In the genomic region with DNA sequence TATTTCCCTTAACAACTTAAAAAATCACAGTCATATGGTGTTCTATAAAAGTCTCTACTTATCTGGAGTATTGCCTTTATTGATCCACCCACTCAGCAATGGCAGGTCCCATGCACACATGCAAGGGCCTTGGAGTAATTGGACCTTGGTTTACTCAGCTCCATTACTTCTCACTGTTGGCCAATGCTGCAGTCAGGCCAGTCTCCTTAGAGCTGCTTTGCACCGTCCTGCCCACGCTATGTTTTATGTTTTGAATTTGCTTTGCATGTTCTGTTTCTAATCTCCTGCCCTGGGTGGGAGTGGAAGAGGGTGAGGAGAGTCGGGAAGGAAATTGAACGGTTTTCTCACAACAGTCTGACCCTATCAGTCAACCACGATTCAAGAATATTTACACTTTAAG, we compare ENCODE assay signal across 27 cellular contexts. TPM values are rescaled to one million over a fixed set of nuclear protein-coding genes. Genes with fewer than 3 reads are reported as not detected.
"Had no signal": no experiment of that assay in that cellular context is flagged by ENCODE, and none has a peak within 500 bp of the region (broad histone marks: within the 10 kb centered on the region; RNA-seq: fewer than 3 reads in every experiment).

No MANE protein-coding gene starts in this region.

- H3K27me3 Mint-ChIP-seq: activated CD4-positive, alpha-beta memory T cell treated with anti-CD3 and anti-CD28 coated beads, Interleukin-2, amount 10 ng/mL, durations not matched to agents 7 days and 5 days; activated CD4-positive, alpha-beta T cell treated with anti-CD3 and anti-CD28 coated beads, Interleukin-2, amount 10 ng/mL, durations not matched to agents 7 days and 5 days; activated naive CD4-positive, alpha-beta T cell treated with anti-CD3 and anti-CD28 coated beads, Interleukin-2, amount 10 ng/mL, durations not matched to agents 7 days and 5 days had no signal

- H3K27me3 ChIP-seq: brain microvascular endothelial cell, cardiac muscle cell, Peyer's patch had no signal

- H3K4me1 ChIP-seq: Peyer's patch, SJCRH30 had no signal

- H3K27ac ChIP-seq: brain microvascular endothelial cell, cardiac muscle cell, Peyer's patch, RWPE1, SJCRH30 had no signal

- H3K4me1 Mint-ChIP-seq: activated CD4-positive, alpha-beta memory T cell treated with anti-CD3 and anti-CD28 coated beads, Interleukin-2, amount 10 ng/mL, durations not matched to agents 7 days and 5 days; activated CD4-positive, alpha-beta T cell treated with anti-CD3 and anti-CD28 coated beads, Interleukin-2, amount 10 ng/mL, durations not matched to agents 7 days and 5 days; activated naive CD4-positive, alpha-beta T cell treated with anti-CD3 and anti-CD28 coated beads, Interleukin-2, amount 10 ng/mL, durations not matched to agents 7 days and 5 days; activated naive CD8-positive, alpha-beta T cell treated with anti-CD3 and anti-CD28 coated beads for 36 hours had no signal

- H3K36me3 ChIP-seq: brain microvascular endothelial cell, cardiac muscle cell, Peyer's patch, SJCRH30 had no signal

- H3K4me3 ChIP-seq: cardiac muscle cell, Peyer's patch, SJCRH30 had no signal

- H3K4me3 Mint-ChIP-seq: activated CD4-positive, alpha-beta memory T cell treated with anti-CD3 and anti-CD28 coated beads, Interleukin-2, amount 10 ng/mL, durations not matched to agents 7 days and 5 days; activated CD4-positive, alpha-beta T cell treated with anti-CD3 and anti-CD28 coated beads, Interleukin-2, amount 10 ng/mL, durations not matched to agents 7 days and 5 days; activated naive CD4-positive, alpha-beta T cell treated with anti-CD3 and anti-CD28 coated beads, Interleukin-2, amount 10 ng/mL, durations not matched to agents 7 days and 5 days; activated naive CD8-positive, alpha-beta T cell treated with anti-CD3 and anti-CD28 coated beads for 36 hours; activated T-cell treated with anti-CD3 and anti-CD28 coated beads, Interleukin-2, amount 50 U/mL, for 72 hours; T-helper 2 cell treated with Interferon-gamma antibody and Interleukin-4, amounts not matched to agents 5 μg/mL and 100 μg/mL, for 36 hours had no signal

- H3K27ac Mint-ChIP-seq: activated CD4-positive, alpha-beta memory T cell treated with anti-CD3 and anti-CD28 coated beads, Interleukin-2, amount 10 ng/mL, durations not matched to agents 7 days and 5 days; activated CD4-positive, alpha-beta T cell treated with anti-CD3 and anti-CD28 coated beads, Interleukin-2, amount 10 ng/mL, durations not matched to agents 7 days and 5 days; activated naive CD4-positive, alpha-beta T cell treated with anti-CD3 and anti-CD28 coated beads, Interleukin-2, amount 10 ng/mL, durations not matched to agents 7 days and 5 days; activated naive CD8-positive, alpha-beta T cell treated with anti-CD3 and anti-CD28 coated beads for 36 hours; activated T-cell treated with anti-CD3 and anti-CD28 coated beads, Interleukin-2, amount 50 U/mL, for 72 hours; activated T-helper 2 cell treated with anti-CD3 and anti-CD28 coated beads, Interferon-gamma antibody, Interleukin-2, Interleukin-4, amounts not matched to agents 10 μg/mL and 5 μg/mL and 100 μg/mL, durations not matched to agents 14 hours and 24 hours and 36 hours; T-helper 2 cell treated with Interferon-gamma antibody and Interleukin-4, amounts not matched to agents 5 μg/mL and 100 μg/mL, for 36 hours had no signal

- H3K36me3 Mint-ChIP-seq: activated naive CD4-positive, alpha-beta T cell treated with anti-CD3 and anti-CD28 coated beads, Interleukin-2, amount 10 ng/mL, durations not matched to agents 7 days and 5 days; activated naive CD8-positive, alpha-beta T cell treated with anti-CD3 and anti-CD28 coated beads for 36 hours had no signal

- H3K9me3 ChIP-seq: SK-N-SH had no signal

- H3K4me2 ChIP-seq: SK-N-SH had no signal

- H3K9me2 ChIP-seq: SK-N-SH had no signal

- DNase-seq: activated CD4-positive, alpha-beta memory T cell treated with anti-CD3 and anti-CD28 coated beads, Interleukin-2, amount 10 ng/mL, durations not matched to agents 7 days and 5 days; activated CD4-positive, alpha-beta T cell treated with anti-CD3 and anti-CD28 coated beads, Interleukin-2, amount 10 ng/mL, durations not matched to agents 7 days and 5 days; activated CD4-positive, CD25-positive, alpha-beta regulatory T cell; activated gamma-delta T cell treated with Interleukin-2 at 50 U/mL for 16 hours; activated naive CD4-positive, alpha-beta T cell treated with anti-CD3 and anti-CD28 coated beads, Interleukin-2, amount 10 ng/mL, durations not matched to agents 7 days and 5 days; activated naive CD8-positive, alpha-beta T cell treated with anti-CD3 and anti-CD28 coated beads for 36 hours; activated T-cell treated with anti-CD3 and anti-CD28 coated beads for 4 hours; activated T-cell treated with anti-CD3 and anti-CD28 coated beads, Interleukin-2, amount 50 U/mL, for 72 hours; brain microvascular endothelial cell; KBM-7; NCI-H1105; NCI-H1436; NCI-H1694 treated with DMSO at 0.1 percent for 48 hours; NCI-H2029 treated with DMSO at 0.1 percent for 48 hours; NCI-H345; NCI-H510A; NCI-H69; NK-92 treated with Interleukin-12 subunit alpha and Interleukin-12 subunit beta, amount 100 ng/mL, for 24 hours; Peyer's patch; Right ventricle myocardium superior; SJCRH30; SK-N-SH had no signal

RNA-seq across cellular contexts. Expression of a gene that starts 23.6 kb away (rescaled TPM):
- total RNA-seq: activated CD4-positive, alpha-beta memory T cell treated with anti-CD3 and anti-CD28 coated beads, Interleukin-2, amount 10 ng/mL, durations not matched to agents 7 days and 5 days; T-helper 1 cell treated with Interleukin-12 subunit alpha and Interleukin-12 subunit beta and Interleukin-4 antibody, amounts not matched to agents 30 ng/mL and 1 ng/mL, for 36 hours had no signal
